In the genomic region with DNA sequence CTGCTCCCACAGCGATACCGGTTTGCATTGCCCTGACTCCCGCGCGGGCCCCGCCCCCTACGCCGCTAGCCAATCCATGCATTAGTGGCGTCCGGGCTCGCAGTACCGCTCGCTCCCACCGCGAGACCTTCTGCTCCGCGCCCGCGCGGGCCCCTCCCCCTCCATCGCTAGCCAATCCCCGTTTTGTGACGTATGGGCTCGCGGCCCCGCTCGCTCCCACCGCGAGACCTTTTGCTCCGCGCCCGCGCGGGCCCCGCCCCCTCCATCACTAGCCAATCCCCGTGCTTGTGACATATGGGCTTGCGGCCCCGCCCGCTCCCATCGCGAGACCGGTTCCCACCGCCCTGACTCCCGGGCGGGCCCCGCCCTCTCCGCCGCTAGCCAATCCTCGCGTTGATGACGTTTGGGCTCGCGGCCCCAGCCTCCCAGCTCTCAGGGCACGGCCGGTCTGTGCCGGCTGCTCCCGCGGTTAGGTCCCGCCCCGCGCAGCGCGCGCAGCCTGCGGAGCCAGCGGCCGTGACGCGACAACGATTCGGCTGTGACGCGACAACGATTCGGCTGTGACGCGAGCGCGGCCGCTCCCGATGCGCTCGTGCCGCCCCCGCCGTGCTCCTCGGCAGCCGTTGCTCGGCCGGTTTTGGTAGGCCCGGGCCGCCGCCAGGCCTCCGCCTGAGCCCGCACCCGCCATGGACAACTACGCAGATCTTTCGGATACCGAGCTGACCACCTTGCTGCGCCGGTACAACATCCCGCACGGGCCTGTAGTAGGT, we compare ENCODE assay signal across 1 cellular context.
TF ChIP-seq lines count a peak whose summit lies in the region.

A gene (plus strand): TSS at position 497 of the 770 bp plus-strand sequence. CDS start 190 bp downstream, at position 687.

TF ChIP-seq in A549, 52 proteins besides CTCF, POLR2A, EP300 and RAD21 (continued from another document):
- TF ChIP-seq, protein P1, sequence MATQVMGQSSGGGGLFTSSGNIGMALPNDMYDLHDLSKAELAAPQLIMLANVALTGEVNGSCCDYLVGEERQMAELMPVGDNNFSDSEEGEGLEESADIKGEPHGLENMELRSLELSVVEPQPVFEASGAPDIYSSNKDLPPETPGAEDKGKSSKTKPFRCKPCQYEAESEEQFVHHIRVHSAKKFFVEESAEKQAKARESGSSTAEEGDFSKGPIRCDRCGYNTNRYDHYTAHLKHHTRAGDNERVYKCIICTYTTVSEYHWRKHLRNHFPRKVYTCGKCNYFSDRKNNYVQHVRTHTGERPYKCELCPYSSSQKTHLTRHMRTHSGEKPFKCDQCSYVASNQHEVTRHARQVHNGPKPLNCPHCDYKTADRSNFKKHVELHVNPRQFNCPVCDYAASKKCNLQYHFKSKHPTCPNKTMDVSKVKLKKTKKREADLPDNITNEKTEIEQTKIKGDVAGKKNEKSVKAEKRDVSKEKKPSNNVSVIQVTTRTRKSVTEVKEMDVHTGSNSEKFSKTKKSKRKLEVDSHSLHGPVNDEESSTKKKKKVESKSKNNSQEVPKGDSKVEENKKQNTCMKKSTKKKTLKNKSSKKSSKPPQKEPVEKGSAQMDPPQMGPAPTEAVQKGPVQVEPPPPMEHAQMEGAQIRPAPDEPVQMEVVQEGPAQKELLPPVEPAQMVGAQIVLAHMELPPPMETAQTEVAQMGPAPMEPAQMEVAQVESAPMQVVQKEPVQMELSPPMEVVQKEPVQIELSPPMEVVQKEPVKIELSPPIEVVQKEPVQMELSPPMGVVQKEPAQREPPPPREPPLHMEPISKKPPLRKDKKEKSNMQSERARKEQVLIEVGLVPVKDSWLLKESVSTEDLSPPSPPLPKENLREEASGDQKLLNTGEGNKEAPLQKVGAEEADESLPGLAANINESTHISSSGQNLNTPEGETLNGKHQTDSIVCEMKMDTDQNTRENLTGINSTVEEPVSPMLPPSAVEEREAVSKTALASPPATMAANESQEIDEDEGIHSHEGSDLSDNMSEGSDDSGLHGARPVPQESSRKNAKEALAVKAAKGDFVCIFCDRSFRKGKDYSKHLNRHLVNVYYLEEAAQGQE (IDR thresholded peaks at IDR 0.05) = peak; percentile 94
- TF ChIP-seq GATA3 (IDR thresholded peaks at IDR 0.05; ENCODE audit: borderline replicate concordance) (peak; percentile 57), CHD2 (IDR thresholded peaks at IDR 0.05; ENCODE audit: low read length, partially characterized antibody) (peak; percentile 90), MYC (IDR thresholded peaks at IDR 0.05; ENCODE audit: borderline replicate concordance, low read length) (no peak), RCOR1 (IDR thresholded peaks at IDR 0.05; ENCODE audit: low read depth, low read length) (no peak), ZC3H11A (IDR thresholded peaks at IDR 0.05) (no peak), SREBF2 (IDR thresholded peaks at IDR 0.05) (no peak; the same call in 1 of the 2 replicates), JUN (IDR thresholded peaks at IDR 0.05) (peak in 1 of 2 experiments; percentile 64; a peak in 3 of 5 replicates), PHF8 (IDR thresholded peaks at IDR 0.05; ENCODE audit: borderline replicate concordance, low read depth) (peak; percentile 89; the same call in 1 of the 2 replicates), ESRRA (IDR thresholded peaks at IDR 0.05; ENCODE audit: borderline replicate concordance, low read length) (no peak)
- TF ChIP-seq, protein P2, sequence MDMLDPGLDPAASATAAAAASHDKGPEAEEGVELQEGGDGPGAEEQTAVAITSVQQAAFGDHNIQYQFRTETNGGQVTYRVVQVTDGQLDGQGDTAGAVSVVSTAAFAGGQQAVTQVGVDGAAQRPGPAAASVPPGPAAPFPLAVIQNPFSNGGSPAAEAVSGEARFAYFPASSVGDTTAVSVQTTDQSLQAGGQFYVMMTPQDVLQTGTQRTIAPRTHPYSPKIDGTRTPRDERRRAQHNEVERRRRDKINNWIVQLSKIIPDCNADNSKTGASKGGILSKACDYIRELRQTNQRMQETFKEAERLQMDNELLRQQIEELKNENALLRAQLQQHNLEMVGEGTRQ (IDR thresholded peaks at IDR 0.05) = 0 out of 2 replicates have a peak, but pooled peaks have one; percentile 3
- TF ChIP-seq, protein P3, sequence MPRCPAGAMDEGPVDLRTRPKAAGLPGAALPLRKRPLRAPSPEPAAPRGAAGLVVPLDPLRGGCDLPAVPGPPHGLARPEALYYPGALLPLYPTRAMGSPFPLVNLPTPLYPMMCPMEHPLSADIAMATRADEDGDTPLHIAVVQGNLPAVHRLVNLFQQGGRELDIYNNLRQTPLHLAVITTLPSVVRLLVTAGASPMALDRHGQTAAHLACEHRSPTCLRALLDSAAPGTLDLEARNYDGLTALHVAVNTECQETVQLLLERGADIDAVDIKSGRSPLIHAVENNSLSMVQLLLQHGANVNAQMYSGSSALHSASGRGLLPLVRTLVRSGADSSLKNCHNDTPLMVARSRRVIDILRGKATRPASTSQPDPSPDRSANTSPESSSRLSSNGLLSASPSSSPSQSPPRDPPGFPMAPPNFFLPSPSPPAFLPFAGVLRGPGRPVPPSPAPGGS (IDR thresholded peaks at IDR 0.05) = peak; percentile 27; the same call in 1 of the 3 replicates
- TF ChIP-seq, protein P4, sequence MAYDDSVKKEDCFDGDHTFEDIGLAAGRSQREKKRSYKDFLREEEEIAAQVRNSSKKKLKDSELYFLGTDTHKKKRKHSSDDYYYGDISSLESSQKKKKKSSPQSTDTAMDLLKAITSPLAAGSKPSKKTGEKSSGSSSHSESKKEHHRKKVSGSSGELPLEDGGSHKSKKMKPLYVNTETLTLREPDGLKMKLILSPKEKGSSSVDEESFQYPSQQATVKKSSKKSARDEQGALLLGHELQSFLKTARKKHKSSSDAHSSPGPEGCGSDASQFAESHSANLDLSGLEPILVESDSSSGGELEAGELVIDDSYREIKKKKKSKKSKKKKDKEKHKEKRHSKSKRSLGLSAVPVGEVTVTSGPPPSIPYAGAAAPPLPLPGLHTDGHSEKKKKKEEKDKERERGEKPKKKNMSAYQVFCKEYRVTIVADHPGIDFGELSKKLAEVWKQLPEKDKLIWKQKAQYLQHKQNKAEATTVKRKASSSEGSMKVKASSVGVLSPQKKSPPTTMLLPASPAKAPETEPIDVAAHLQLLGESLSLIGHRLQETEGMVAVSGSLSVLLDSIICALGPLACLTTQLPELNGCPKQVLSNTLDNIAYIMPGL (CRISPR knock-in tag; IDR thresholded peaks at IDR 0.05; ENCODE audit: borderline replicate concordance) = no peak
- TF ChIP-seq, protein P5, sequence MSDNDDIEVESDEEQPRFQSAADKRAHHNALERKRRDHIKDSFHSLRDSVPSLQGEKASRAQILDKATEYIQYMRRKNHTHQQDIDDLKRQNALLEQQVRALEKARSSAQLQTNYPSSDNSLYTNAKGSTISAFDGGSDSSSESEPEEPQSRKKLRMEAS (IDR thresholded peaks at IDR 0.05) = peak; percentile 67
- TF ChIP-seq, protein P6, sequence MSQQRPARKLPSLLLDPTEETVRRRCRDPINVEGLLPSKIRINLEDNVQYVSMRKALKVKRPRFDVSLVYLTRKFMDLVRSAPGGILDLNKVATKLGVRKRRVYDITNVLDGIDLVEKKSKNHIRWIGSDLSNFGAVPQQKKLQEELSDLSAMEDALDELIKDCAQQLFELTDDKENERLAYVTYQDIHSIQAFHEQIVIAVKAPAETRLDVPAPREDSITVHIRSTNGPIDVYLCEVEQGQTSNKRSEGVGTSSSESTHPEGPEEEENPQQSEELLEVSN (IDR thresholded peaks at IDR 0.05; ENCODE audit: borderline replicate concordance, low read depth) = 0 out of 2 replicates have a peak, but pooled peaks have one; percentile 47
